Comparison of ENCODE assay signal across 17 cellular contexts in the genomic region with DNA sequence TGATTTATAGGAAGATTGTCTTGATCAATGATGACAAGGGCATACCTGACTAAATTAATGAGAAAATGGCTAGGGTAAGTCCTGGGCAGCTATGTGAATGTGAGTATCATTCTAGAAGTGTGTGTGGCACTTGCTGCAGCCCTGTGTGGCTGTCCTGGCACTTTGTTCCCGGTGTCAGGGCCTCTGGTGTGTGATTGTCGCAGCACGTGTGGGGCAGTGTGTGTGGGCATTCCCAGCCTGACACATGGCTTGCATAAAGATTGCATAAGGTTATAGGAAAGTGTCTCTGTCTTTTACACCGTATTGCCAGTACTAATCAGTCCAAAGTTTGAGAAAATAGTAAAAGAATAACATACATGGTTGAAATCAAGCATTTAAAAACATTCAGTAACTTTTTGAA.
A peak's percentile ranks its signal among the peaks of the same experiment; 100 is the strongest.
DNase-seq lines count a peak whose midpoint lies in the region; ATAC-seq and TF ChIP-seq lines count a peak whose summit lies in the region.
"Had no signal": no experiment of that assay in that cellular context is flagged by ENCODE, and none has a peak within 500 bp of the region (broad histone marks: within the 10 kb centered on the region; RNA-seq: fewer than 3 reads in every experiment).

No MANE protein-coding gene starts in this region.

- H3K9me3 Mint-ChIP-seq in endodermal cell: no peaks in the 10 kb centered on the region
- H3K9me3 Mint-ChIP-seq: activated naive CD4-positive, alpha-beta T cell treated with anti-CD3 and anti-CD28 coated beads for 36 hours; stimulated activated naive CD8-positive, alpha-beta T cell treated with anti-CD3 and anti-CD28 coated beads, Interleukin-15, amount 100 ng/mL, for 72 hours had no signal

- peak overlapping the region; percentile 34; the same call in 1 of the 2 replicates for H3K14ac ChIP-seq in IMR-90 (replicated peaks; ENCODE audit: low read depth, low read length)

- peak overlapping the region; percentile 42 for H3K27ac Mint-ChIP-seq in endodermal cell
- no peak overlapping the region for H3K27ac Mint-ChIP-seq in T-helper 17 cell
- H3K27ac Mint-ChIP-seq: activated naive CD4-positive, alpha-beta T cell treated with anti-CD3 and anti-CD28 coated beads for 36 hours had no signal

- peaks cover 38% of the 10 kb centered on the region for H3K9me1 ChIP-seq in IMR-90 (ENCODE audit: insufficient read depth, low read length)

- peaks cover 78% of the 10 kb centered on the region for H3K27me3 Mint-ChIP-seq in endodermal cell (ENCODE audit: insufficient read depth)
- H3K27me3 Mint-ChIP-seq in T-helper 17 cell: peaks cover 67% of the 10 kb centered on the region
- H3K27me3 Mint-ChIP-seq: progenitor cell of endocrine pancreas had no signal

- H3K4me3 ChIP-seq in IMR-90 (ENCODE audit: insufficient read depth, low read depth, low read length) (no peak overlapping the region), endodermal cell (ENCODE audit: low read length) (no peak overlapping the region), liver (ENCODE audit: low read depth in 1 of 3, low read length in 3 of 3) (no peak overlapping the region)
- H3K4me3 ChIP-seq: hepatocyte had no signal

- H3K9me3 ChIP-seq in IMR-90 (ENCODE audit: control insufficient read depth, insufficient read depth, low read length) (no peaks in the 10 kb centered on the region), endodermal cell (ENCODE audit: control insufficient read depth, low read length) (no peaks in the 10 kb centered on the region), liver (ENCODE audit: control insufficient read depth in 4 of 4, low read length in 3 of 4) (no peaks in the 10 kb centered on the region), T-helper 17 cell (ENCODE audit: control insufficient read depth, low read length, poor library complexity, severe bottlenecking) (no peaks in the 10 kb centered on the region)

- in situ Hi-C loops in IMR-90 (cut with MboI; ENCODE audit: low sequenced_read_pairs): no loop called here

- DNase-seq in IMR-90 (no peak), endodermal cell (no peak), sciatic nerve (ENCODE audit: low spot score) (no peak), SK-N-DZ (ENCODE audit: low spot score) (no peak), T-helper 17 cell (no peak), NCI-H2171 treated with DMSO at 0.1 percent for 48 hours (lab: John Stamatoyannopoulos, UW) (no peak)
- DNase-seq: activated CD4-positive, alpha-beta T cell treated with anti-CD3 and anti-CD28 coated beads, Interleukin-2, amount 50 U/mL, for 1 hour; activated naive CD4-positive, alpha-beta T cell treated with anti-CD3 and anti-CD28 coated beads for 36 hours; COR-L47; NCI-H1694; NCI-H510A treated with DMSO at 0.1 percent for 48 hours; stimulated activated naive CD8-positive, alpha-beta T cell treated with anti-CD3 and anti-CD28 coated beads, Interleukin-15, amount 100 ng/mL, for 72 hours had no signal

- peaks cover 99% of the 10 kb centered on the region for H4K20me1 ChIP-seq in IMR-90 (ENCODE audit: insufficient read depth, low read length)

- H3K4me2 ChIP-seq in IMR-90 (ENCODE audit: low read depth, low read length): no peak overlapping the region
- H3K4me2 ChIP-seq: hepatocyte had no signal

- CTCF ChIA-PET in IMR-90 (lab: Yijun Ruan, JAX): interaction anchor here (0.6 kb wide), 1 partner anchor 57 kb away, joined by 3 read pairs; no protein-coding TSS in a partner anchor

- no peak for TF ChIP-seq RAD21 in IMR-90 (IDR thresholded peaks at IDR 0.05; ENCODE audit: low read length)
- TF ChIP-seq RAD21 in liver (IDR thresholded peaks at IDR 0.05): peak; percentile 31 to 45

- H3K36me3 ChIP-seq in IMR-90 (ENCODE audit: control insufficient read depth, insufficient read depth, low read length): peaks cover 11% of the 10 kb centered on the region
- no peaks in the 10 kb centered on the region for H3K36me3 ChIP-seq in endodermal cell (ENCODE audit: control insufficient read depth, insufficient read depth, low read length)
- H3K36me3 ChIP-seq in liver (ENCODE audit: control insufficient read depth in 4 of 4, insufficient read depth in 3 of 4, low read depth in 1 of 4, low read length in 3 of 4): no peaks in the 10 kb centered on the region

- H3K27me3 ChIP-seq in IMR-90 (ENCODE audit: control insufficient read depth, insufficient read depth, low read length) (no peaks in the 10 kb centered on the region), endodermal cell (ENCODE audit: control insufficient read depth, insufficient read depth, low read length, poor library complexity, severe bottlenecking) (peaks cover 84% of the 10 kb centered on the region), liver (ENCODE audit: control insufficient read depth in 4 of 4, insufficient read depth in 4 of 4, low read length in 3 of 4) (no peaks in the 10 kb centered on the region)
- H3K27me3 ChIP-seq: hepatocyte had no signal

- no peak overlapping the region for H3K56ac ChIP-seq in IMR-90 (ENCODE audit: extremely low read depth, insufficient read depth, low read length)

- no peak overlapping the region for H2BK15ac ChIP-seq in IMR-90 (ENCODE audit: low read depth, low read length)

- H3K36me3 Mint-ChIP-seq in endodermal cell (ENCODE audit: low read depth): no peaks in the 10 kb centered on the region
- no peaks in the 10 kb centered on the region for H3K36me3 Mint-ChIP-seq in T-helper 17 cell (ENCODE audit: low read depth)

- no peak overlapping the region for H4K91ac ChIP-seq in IMR-90 (ENCODE audit: insufficient read depth, low read depth, low read length)

- H2AK5ac ChIP-seq in IMR-90 (ENCODE audit: low read depth, low read length): peak overlapping the region; percentile 16; the same call in 1 of the 2 replicates

- peak overlapping the region; percentile 30 for H2AK9ac ChIP-seq in IMR-90 (replicated peaks; ENCODE audit: low read depth, low read length, poor library complexity)

- H3K27ac ChIP-seq in IMR-90 (ENCODE audit: insufficient read depth, low read length) (0 out of 2 replicates have a peak overlapping the region, but pooled peaks have one; percentile 25), endodermal cell (ENCODE audit: low read depth, low read length) (no peak overlapping the region), liver (ENCODE audit: low read depth in 1 of 2, low read length in 2 of 2) (peak overlapping the region; percentile 53 to 87)
- H3K27ac ChIP-seq: hepatocyte had no signal

- peak overlapping the region; percentile 65 for H2BK5ac ChIP-seq in IMR-90 (ENCODE audit: low read depth, low read length, poor library complexity, severe bottlenecking)

- intact Hi-C loops in IMR-90 (cut with micrococcal nuclease) (no loop called here), sciatic nerve (cut with DNase I) (no loop called here)

- no peak overlapping the region for H2BK20ac ChIP-seq in IMR-90 (ENCODE audit: low read depth, low read length)

- H3K4me1 Mint-ChIP-seq in endodermal cell (peaks cover 57% of the 10 kb centered on the region), T-helper 17 cell (peaks cover under 1% of the 10 kb centered on the region)

- no peak overlapping the region for H3K4me3 Mint-ChIP-seq in endodermal cell
- H3K4me3 Mint-ChIP-seq in T-helper 17 cell: no peak overlapping the region
- H3K4me3 Mint-ChIP-seq: activated naive CD4-positive, alpha-beta T cell treated with anti-CD3 and anti-CD28 coated beads for 36 hours; stimulated activated naive CD8-positive, alpha-beta T cell treated with anti-CD3 and anti-CD28 coated beads, Interleukin-15, amount 100 ng/mL, for 72 hours had no signal

- dilution Hi-C loops in IMR-90 (cut with HindIII; ENCODE audit: low sequenced_read_pairs, unreplicated experiment): no loop called here

- no peak overlapping the region for H3K18ac ChIP-seq in IMR-90 (ENCODE audit: low read depth, low read length)

- POLR2A ChIA-PET in IMR-90 (lab: Charles Lee; ENCODE audit: unreplicated experiment): no interaction called here

- H2AFZ ChIP-seq in IMR-90 (replicated peaks; ENCODE audit: low read length, poor library complexity): no peak overlapping the region
- H2AFZ ChIP-seq: hepatocyte had no signal

- no peak overlapping the region for H3K9ac ChIP-seq in IMR-90 (ENCODE audit: low read depth, low read length)
- no peak overlapping the region for H3K9ac ChIP-seq in endodermal cell (ENCODE audit: extremely low read depth, low read length, poor library complexity, severe bottlenecking)
- no peak overlapping the region for H3K9ac ChIP-seq in liver (ENCODE audit: low read depth in 1 of 2, low read length in 2 of 2)

- H3K79me1 ChIP-seq in IMR-90 (ENCODE audit: low read depth in 1 of 2, low read length in 2 of 2): peaks cover 0 to 65% of the 10 kb centered on the region in 2 experiments; a peak in 2 of 4 replicates

- WGBS in IMR-90 (ENCODE audit: extremely low coverage in 2 of 2, insufficient read length in 1 of 2), 2 experiments: 87% methylated on average over 3 of the region's 4 CpGs; no CpG with 5 or more reads in 1 of the 2 experiments
- WGBS in endodermal cell (ENCODE audit: insufficient coverage in 1 of 2, insufficient read length in 1 of 2), 2 experiments: 96 to 100% methylated on average over 2 to 4 of the region's 4 CpGs
- WGBS in liver: 32% methylated on average over 4 of the region's 4 CpGs

- H4K8ac ChIP-seq in IMR-90 (ENCODE audit: low read depth in 2 of 2, low read length in 2 of 2): no peak overlapping the region

- H3K23ac ChIP-seq in IMR-90 (ENCODE audit: low read depth, low read length): peak overlapping the region; percentile 51; the same call in 1 of the 2 replicates

- peak overlapping the region; percentile 18; the same call in 1 of the 2 replicates for H3K4ac ChIP-seq in IMR-90 (ENCODE audit: low read depth, low read length)

- TF ChIP-seq POLR2A in IMR-90 (IDR thresholded peaks at IDR 0.05; ENCODE audit: low read depth, low read length): no peak

- no peak overlapping the region for H4K5ac ChIP-seq in IMR-90 (ENCODE audit: low read depth, low read length)

- no TSS peak for BruUV-seq in IMR-90 (replicated peaks; lab: Mats Ljungman, UMichigan)

- H3K4me1 ChIP-seq in IMR-90 (ENCODE audit: control insufficient read depth, insufficient read depth, low read length): peaks cover 44% of the 10 kb centered on the region
- H3K4me1 ChIP-seq in endodermal cell (ENCODE audit: control insufficient read depth, insufficient read depth, low read length): peaks cover 8% of the 10 kb centered on the region
- peaks cover 12 to 47% (median 29%) of the 10 kb centered on the region in 4 donors for H3K4me1 ChIP-seq in liver (ENCODE audit: control insufficient read depth in 4 of 4, insufficient read depth in 4 of 4, low read length in 3 of 4)

- ATAC-seq in IMR-90 (ENCODE audit: low read depth) (no peak), sciatic nerve (peak; percentile 15), T-helper 17 cell (no peak), GM21529 (IDR thresholded peaks at IDR 0.05; ENCODE audit: unreplicated experiment) (no peak)
- ATAC-seq: SK-N-SH treated with all-trans-retinoic acid at 6 μM for 48 hours; stimulated activated naive CD8-positive, alpha-beta T cell treated with anti-CD3 and anti-CD28 coated beads, Interleukin-15, amount 100 ng/mL, for 72 hours had no signal

- no peak overlapping the region for H2BK120ac ChIP-seq in IMR-90 (ENCODE audit: low read depth, low read length)

- TF ChIP-seq CTCF in IMR-90 (conservative IDR thresholded peaks at IDR 0.05; ENCODE audit: low read depth, low read length): no peak
- TF ChIP-seq CTCF in endodermal cell (conservative IDR thresholded peaks at IDR 0.05): no peak
- no peak for TF ChIP-seq CTCF in liver (IDR thresholded peaks at IDR 0.05; ENCODE audit: low read depth, low read length, missing input control)
